Comparison of ENCODE assay signal across 8 cellular contexts in genomic region chr2:159615936-159616733, GRCh38. TPM values are rescaled to one million over a fixed set of nuclear protein-coding genes. Genes with fewer than 3 reads are reported as not detected.
DNase-seq lines count a peak whose midpoint lies in the region; ATAC-seq and TF ChIP-seq lines count a peak whose summit lies in the region.

A gene with protein sequence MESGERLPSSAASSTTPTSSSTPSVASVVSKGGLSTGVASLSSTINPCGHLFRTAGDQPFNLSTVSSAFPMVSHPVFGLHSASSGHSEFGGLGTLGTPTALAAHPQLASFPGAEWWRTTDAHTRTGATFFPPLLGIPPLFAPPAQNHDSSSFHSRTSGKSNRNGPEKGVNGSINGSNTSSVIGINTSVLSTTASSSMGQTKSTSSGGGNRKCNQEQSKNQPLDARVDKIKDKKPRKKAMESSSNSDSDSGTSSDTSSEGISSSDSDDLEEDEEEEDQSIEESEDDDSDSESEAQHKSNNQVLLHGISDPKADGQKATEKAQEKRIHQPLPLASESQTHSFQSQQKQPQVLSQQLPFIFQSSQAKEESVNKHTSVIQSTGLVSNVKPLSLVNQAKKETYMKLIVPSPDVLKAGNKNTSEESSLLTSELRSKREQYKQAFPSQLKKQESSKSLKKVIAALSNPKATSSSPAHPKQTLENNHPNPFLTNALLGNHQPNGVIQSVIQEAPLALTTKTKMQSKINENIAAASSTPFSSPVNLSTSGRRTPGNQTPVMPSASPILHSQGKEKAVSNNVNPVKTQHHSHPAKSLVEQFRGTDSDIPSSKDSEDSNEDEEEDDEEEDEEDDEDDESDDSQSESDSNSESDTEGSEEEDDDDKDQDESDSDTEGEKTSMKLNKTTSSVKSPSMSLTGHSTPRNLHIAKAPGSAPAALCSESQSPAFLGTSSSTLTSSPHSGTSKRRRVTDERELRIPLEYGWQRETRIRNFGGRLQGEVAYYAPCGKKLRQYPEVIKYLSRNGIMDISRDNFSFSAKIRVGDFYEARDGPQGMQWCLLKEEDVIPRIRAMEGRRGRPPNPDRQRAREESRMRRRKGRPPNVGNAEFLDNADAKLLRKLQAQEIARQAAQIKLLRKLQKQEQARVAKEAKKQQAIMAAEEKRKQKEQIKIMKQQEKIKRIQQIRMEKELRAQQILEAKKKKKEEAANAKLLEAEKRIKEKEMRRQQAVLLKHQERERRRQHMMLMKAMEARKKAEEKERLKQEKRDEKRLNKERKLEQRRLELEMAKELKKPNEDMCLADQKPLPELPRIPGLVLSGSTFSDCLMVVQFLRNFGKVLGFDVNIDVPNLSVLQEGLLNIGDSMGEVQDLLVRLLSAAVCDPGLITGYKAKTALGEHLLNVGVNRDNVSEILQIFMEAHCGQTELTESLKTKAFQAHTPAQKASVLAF (N-terminal part only) (minus strand): TSS chr2:159616548. CDS start chr2:159478719, 137,829 bp downstream.

- TF ChIP-seq CTCF in AG04449 (IDR thresholded peaks at IDR 0.05; ENCODE audit: insufficient read depth, low read length, missing control alignments) (no peak), GM13977 (IDR thresholded peaks at IDR 0.05; ENCODE audit: extremely low read depth, insufficient read depth, missing control alignments) (no peak), WERI-Rb-1 (IDR thresholded peaks at IDR 0.05; ENCODE audit: low read depth, low read length) (no peak), left lung (IDR thresholded peaks at IDR 0.05) (no peak)

- H3K4me1 ChIP-seq in effector memory CD4-positive, alpha-beta T cell (ENCODE audit: control insufficient read depth, insufficient read depth, low read length, poor library complexity, severe bottlenecking) = no peaks in the 10 kb centered on the region
- H3K4me1 ChIP-seq in left lung = peaks cover 7 to 55% of the 10 kb centered on the region in 2 donors

- POLR2A ChIA-PET in AG04449 (lab: Yijun Ruan, JAX) = interaction anchor here (0.6 to 2.1 kb wide), 5 partner anchors 13 to 97 kb away, joined by 3 to 18 read pairs (median 4); partner anchors contain the start of gene MARCHF7

- intact Hi-C loops in left lung (cut with DNase I) = no loop called here

- H3K27me3 ChIP-seq in WERI-Rb-1 (ENCODE audit: insufficient read depth, low read depth, severe bottlenecking) (no peaks in the 10 kb centered on the region), left lung (no peaks in the 10 kb centered on the region)
- no peaks in the 10 kb centered on the region for H3K27me3 ChIP-seq in effector memory CD4-positive, alpha-beta T cell (replicated peaks; ENCODE audit: control insufficient read depth, insufficient read depth, low read length, poor library complexity, severe bottlenecking)

- H3K27ac ChIP-seq in WERI-Rb-1 = peak within 1 kb of the TSS; percentile 99
- no peak within 1 kb of the TSS for H3K27ac ChIP-seq in effector memory CD4-positive, alpha-beta T cell (ENCODE audit: insufficient read depth, low read length, poor library complexity, severe bottlenecking)
- peak within 1 kb of the TSS; percentile 99 for H3K27ac ChIP-seq in left lung

- no peaks in the 10 kb centered on the region for H3K36me3 ChIP-seq in WERI-Rb-1
- no peaks in the 10 kb centered on the region for H3K36me3 ChIP-seq in effector memory CD4-positive, alpha-beta T cell (ENCODE audit: control insufficient read depth, insufficient read depth, low read length)
- no peaks in the 10 kb centered on the region for H3K36me3 ChIP-seq in left lung

- CTCF ChIA-PET in AG04449 (lab: Yijun Ruan, JAX) = interaction anchor here (1.2 to 1.7 kb wide), 2 partner anchors 16 to 19 kb away, joined by 3 to 4 read pairs; no protein-coding TSS in a partner anchor

- DNase-seq in AG04449 (ENCODE audit: low read depth, low spot score) = no peak
- peak; percentile 62 for DNase-seq in GM13977 (ENCODE audit: low spot score)
- peak; percentile 44 for DNase-seq in NCI-H2029 (lab: John Stamatoyannopoulos, UW)
- peak; percentile 38 for DNase-seq in WERI-Rb-1
- DNase-seq in effector memory CD4-positive, alpha-beta T cell = no peak
- DNase-seq in left lung = peak in 1 of 2 donors; percentile 91
- DNase-seq in stimulated activated CD4-positive, alpha-beta T cell treated with anti-CD3 and anti-CD28 coated beads, Interleukin-2, amount 100 ng/mL, for 48 hours = peak; percentile 8 to 11

- no peaks in the 10 kb centered on the region for H3K9me3 ChIP-seq in WERI-Rb-1 (ENCODE audit: severe bottlenecking)
- no peaks in the 10 kb centered on the region for H3K9me3 ChIP-seq in effector memory CD4-positive, alpha-beta T cell (ENCODE audit: control insufficient read depth, low read length)
- H3K9me3 ChIP-seq in left lung = no peaks in the 10 kb centered on the region

- ATAC-seq in HG02852 (IDR thresholded peaks at IDR 0.05; ENCODE audit: unreplicated experiment) = peak; percentile 50
- peak; percentile 62 for ATAC-seq in left lung

- in situ Hi-C loops in GM13977 (cut with MboI; ENCODE audit: low pct_unique_long_range_greater_than_20kb, low sequenced_read_pairs, unreplicated experiment) = no loop called here

- H3K4me3 ChIP-seq in AG04449 (ENCODE audit: low read depth, low read length) (peak within 1 kb of the TSS; percentile 71), WERI-Rb-1 (ENCODE audit: low read depth, low read length) (peak within 1 kb of the TSS; percentile 95), left lung (peak within 1 kb of the TSS; percentile 54 to 67)
- H3K4me3 ChIP-seq in effector memory CD4-positive, alpha-beta T cell (ENCODE audit: insufficient read depth, low read depth, low read length, poor library complexity, severe bottlenecking) = peak within 1 kb of the TSS; percentile 69

RNA-seq across cellular contexts. Expression of the gene that starts here (rescaled TPM):
- total RNA-seq in left lung = 10 to 100 TPM; 60.0 to 76.2 TPM

Comparison
In these comparisons a context has a peak if more than half of its experiments do, and no peak if none do; other contexts are left out.
1. DNase-seq: peak in GM13977 (single experiment), NCI-H2029 (single experiment), WERI-Rb-1 (single experiment) and stimulated activated CD4-positive, alpha-beta T cell treated with anti-CD3 and anti-CD28 coated beads, Interleukin-2, amount 100 ng/mL, for 48 hours (2 of 2); none in AG04449 (single experiment) and effector memory CD4-positive, alpha-beta T cell (0 of 3).
2. Peak in every context shown above with its lines, with median percentiles within 50 percentile points of each other: H3K4me3 ChIP-seq.